In genomic region chr6:56381852-56382251, GRCh38 we compare ENCODE assay signal across 17 cellular contexts.
A peak's percentile ranks its signal among the peaks of the same experiment; 100 is the strongest.
DNase-seq lines count a peak whose midpoint lies in the region; ATAC-seq and TF ChIP-seq lines count a peak whose summit lies in the region.
"Had no signal": no experiment of that assay in that cellular context is flagged by ENCODE, and none has a peak within 500 bp of the region (broad histone marks: within the 10 kb centered on the region; RNA-seq: fewer than 3 reads in every experiment).

No MANE protein-coding gene starts in this region.

- DNase-seq in HFFc6 = peak; percentile 51
- peak; percentile 56 for DNase-seq in NCI-H460 (ENCODE audit: extremely low read depth, low read depth)
- DNase-seq in epithelial cell of prostate (ENCODE audit: low read depth, low spot score) = peak; percentile 71
- peak; percentile 62 for DNase-seq in retina
- no peak for DNase-seq in stimulated activated effector memory CD8-positive, alpha-beta T cell treated with anti-CD3 and anti-CD28 coated beads, Interleukin-12 subunit alpha, Interleukin-12 subunit beta, amount 100 ng/mL, for 72 hours (ENCODE audit: low spot score in 2 of 2)
- no peak for DNase-seq in stimulated activated naive CD4-positive, alpha-beta T cell (lab: John Stamatoyannopoulos, UW)
- DNase-seq: activated CD8-positive, alpha-beta memory T cell treated with anti-CD3 and anti-CD28 coated beads, Interleukin-2, amount 50 U/mL, for 48 hours; activated naive CD4-positive, alpha-beta T cell treated with anti-CD3 and anti-CD28 coated beads, Interleukin-2, amount 50 U/mL, for 16 hours; CD4-positive, alpha-beta T cell; heart left ventricle; NCI-H2029 had no signal

- H3K27ac ChIP-seq in epithelial cell of prostate = peak overlapping the region; percentile 52
- H3K27ac ChIP-seq: heart left ventricle had no signal

- TF ChIP-seq CTCF in HFFc6 (IDR thresholded peaks at IDR 0.05) = no peak

- no peaks in the 10 kb centered on the region for H3K36me3 Mint-ChIP-seq in HFFc6 (ENCODE audit: low read depth)
- H3K36me3 Mint-ChIP-seq in stimulated activated effector memory CD8-positive, alpha-beta T cell treated with anti-CD3 and anti-CD28 coated beads, Interleukin-12 subunit alpha, Interleukin-12 subunit beta, amount 100 ng/mL, for 72 hours = no peaks in the 10 kb centered on the region
- H3K36me3 Mint-ChIP-seq in stimulated activated memory B cell treated with anti-CD40 and anti-IgM and Interleukin-4, amounts not matched to agents 10 μg/mL and 1 μg/mL and 100 μg/mL, for 72 hours = no peaks in the 10 kb centered on the region
- H3K36me3 Mint-ChIP-seq: IgD-negative memory B cell; natural killer cell treated with Interleukin-12 subunit alpha and Interleukin-12 subunit beta and Interleukin-15 and Interleukin-18, amount 100 ng/mL, for 72 hours; WTC11 had no signal

- H3K27ac Mint-ChIP-seq in HFFc6 = no peak overlapping the region
- H3K27ac Mint-ChIP-seq in stimulated activated effector memory CD8-positive, alpha-beta T cell treated with anti-CD3 and anti-CD28 coated beads, Interleukin-12 subunit alpha, Interleukin-12 subunit beta, amount 100 ng/mL, for 72 hours = no peak overlapping the region
- H3K27ac Mint-ChIP-seq in stimulated activated memory B cell treated with anti-CD40 and anti-IgM and Interleukin-4, amounts not matched to agents 10 μg/mL and 1 μg/mL and 100 μg/mL, for 72 hours = no peak overlapping the region
- H3K27ac Mint-ChIP-seq: CD4-positive, alpha-beta T cell; IgD-negative memory B cell; natural killer cell treated with Interleukin-12 subunit alpha and Interleukin-12 subunit beta and Interleukin-15 and Interleukin-18, amount 100 ng/mL, for 72 hours; WTC11 had no signal

- H3K4me1 Mint-ChIP-seq in HFFc6 (ENCODE audit: low read depth) = peaks cover 23% of the 10 kb centered on the region
- no peaks in the 10 kb centered on the region for H3K4me1 Mint-ChIP-seq in stimulated activated effector memory CD8-positive, alpha-beta T cell treated with anti-CD3 and anti-CD28 coated beads, Interleukin-12 subunit alpha, Interleukin-12 subunit beta, amount 100 ng/mL, for 72 hours
- no peaks in the 10 kb centered on the region for H3K4me1 Mint-ChIP-seq in stimulated activated memory B cell treated with anti-CD40 and anti-IgM and Interleukin-4, amounts not matched to agents 10 μg/mL and 1 μg/mL and 100 μg/mL, for 72 hours
- H3K4me1 Mint-ChIP-seq: IgD-negative memory B cell had no signal

- H3K27me3 Mint-ChIP-seq in HFFc6 (ENCODE audit: insufficient read depth) = peaks cover 2% of the 10 kb centered on the region; the same call in 1 of the 2 replicates
- H3K27me3 Mint-ChIP-seq in stimulated activated memory B cell treated with anti-CD40 and anti-IgM and Interleukin-4, amounts not matched to agents 10 μg/mL and 1 μg/mL and 100 μg/mL, for 72 hours = peaks cover 9% of the 10 kb centered on the region
- H3K27me3 Mint-ChIP-seq: CD4-positive, alpha-beta T cell; natural killer cell treated with Interleukin-12 subunit alpha and Interleukin-12 subunit beta and Interleukin-15 and Interleukin-18, amount 100 ng/mL, for 72 hours had no signal

- H3K4me3 Mint-ChIP-seq in HFFc6 = no peak overlapping the region
- no peak overlapping the region for H3K4me3 Mint-ChIP-seq in stimulated activated effector memory CD8-positive, alpha-beta T cell treated with anti-CD3 and anti-CD28 coated beads, Interleukin-12 subunit alpha, Interleukin-12 subunit beta, amount 100 ng/mL, for 72 hours
- H3K4me3 Mint-ChIP-seq in stimulated activated memory B cell treated with anti-CD40 and anti-IgM and Interleukin-4, amounts not matched to agents 10 μg/mL and 1 μg/mL and 100 μg/mL, for 72 hours = no peak overlapping the region
- H3K4me3 Mint-ChIP-seq: CD4-positive, alpha-beta T cell; IgD-negative memory B cell; natural killer cell treated with Interleukin-12 subunit alpha and Interleukin-12 subunit beta and Interleukin-15 and Interleukin-18, amount 100 ng/mL, for 72 hours; WTC11 had no signal

- no peaks in the 10 kb centered on the region for H3K9me3 Mint-ChIP-seq in HFFc6
- no peaks in the 10 kb centered on the region for H3K9me3 Mint-ChIP-seq in stimulated activated effector memory CD8-positive, alpha-beta T cell treated with anti-CD3 and anti-CD28 coated beads, Interleukin-12 subunit alpha, Interleukin-12 subunit beta, amount 100 ng/mL, for 72 hours
- H3K9me3 Mint-ChIP-seq in stimulated activated memory B cell treated with anti-CD40 and anti-IgM and Interleukin-4, amounts not matched to agents 10 μg/mL and 1 μg/mL and 100 μg/mL, for 72 hours = no peaks in the 10 kb centered on the region
- H3K9me3 Mint-ChIP-seq: CD4-positive, alpha-beta T cell; natural killer cell treated with Interleukin-12 subunit alpha and Interleukin-12 subunit beta and Interleukin-15 and Interleukin-18, amount 100 ng/mL, for 72 hours had no signal

- no peak for ATAC-seq in HG02885 (IDR thresholded peaks at IDR 0.05; ENCODE audit: poor library complexity, unreplicated experiment)
- ATAC-seq in stimulated activated effector memory CD8-positive, alpha-beta T cell treated with anti-CD3 and anti-CD28 coated beads, Interleukin-12 subunit alpha, Interleukin-12 subunit beta, amount 100 ng/mL, for 72 hours = no peak
- ATAC-seq in stimulated activated memory B cell treated with anti-CD40 and anti-IgM and Interleukin-4, amounts not matched to agents 10 μg/mL and 1 μg/mL and 100 μg/mL, for 72 hours = no peak
- ATAC-seq: heart left ventricle; natural killer cell treated with Interleukin-12 subunit alpha and Interleukin-12 subunit beta and Interleukin-15 and Interleukin-18, amount 100 ng/mL, for 72 hours; sciatic nerve; WTC11 had no signal

Comparison
In these comparisons a context has a peak if more than half of its experiments do, and no peak if none do; other contexts are left out.
1. DNase-seq: peak in HFFc6 (single experiment), NCI-H460 (single experiment), epithelial cell of prostate (single experiment) and retina (single experiment); none in stimulated activated effector memory CD8-positive, alpha-beta T cell treated with anti-CD3 and anti-CD28 coated beads, Interleukin-12 subunit alpha, Interleukin-12 subunit beta, amount 100 ng/mL, for 72 hours (0 of 2) and stimulated activated naive CD4-positive, alpha-beta T cell (0 of 6).